ENCODE assay signal across 9 cellular contexts in genomic region chr3:143885803-143886427, GRCh38. TPM values are rescaled to one million over a fixed set of nuclear protein-coding genes. Genes with fewer than 3 reads are reported as not detected.
DNase-seq lines count a peak whose midpoint lies in the region; ATAC-seq and TF ChIP-seq lines count a peak whose summit lies in the region.
"Had no signal": no experiment of that assay in that cellular context is flagged by ENCODE, and none has a peak within 500 bp of the region (broad histone marks: within the 10 kb centered on the region; RNA-seq: fewer than 3 reads in every experiment).

No MANE protein-coding gene starts in this region.

- H3K27ac Mint-ChIP-seq in Caco-2 (ENCODE audit: unreplicated experiment) (no peak overlapping the region), glutamatergic neuron (ENCODE audit: unreplicated experiment) (no peak overlapping the region)
- H3K27ac Mint-ChIP-seq in activated CD4-positive, alpha-beta memory T cell treated with anti-CD3 and anti-CD28 coated beads, Interleukin-2, amount 10 ng/mL, durations not matched to agents 7 days and 5 days = no peak overlapping the region
- H3K27ac Mint-ChIP-seq: activated naive CD4-positive, alpha-beta T cell treated with anti-CD3 and anti-CD28 coated beads, Interleukin-2, amount 50 U/mL, for 24 hours had no signal

- no peak overlapping the region for H2BK5ac ChIP-seq in neuronal stem cell (ENCODE audit: low read length)

- H3K36me3 Mint-ChIP-seq in Caco-2 (ENCODE audit: insufficient read depth, unreplicated experiment) = no peaks in the 10 kb centered on the region
- no peaks in the 10 kb centered on the region for H3K36me3 Mint-ChIP-seq in activated CD4-positive, alpha-beta memory T cell treated with anti-CD3 and anti-CD28 coated beads, Interleukin-2, amount 10 ng/mL, durations not matched to agents 7 days and 5 days (ENCODE audit: low read depth)
- H3K36me3 Mint-ChIP-seq in glutamatergic neuron (ENCODE audit: unreplicated experiment) = no peaks in the 10 kb centered on the region
- H3K36me3 Mint-ChIP-seq: activated naive CD4-positive, alpha-beta T cell treated with anti-CD3 and anti-CD28 coated beads, Interleukin-2, amount 50 U/mL, for 24 hours had no signal

- H2BK12ac ChIP-seq in neuronal stem cell (ENCODE audit: low read length) = no peak overlapping the region

- H3K36me3 ChIP-seq in Caco-2 (ENCODE audit: control insufficient read depth, insufficient read depth, low read length) (no peaks in the 10 kb centered on the region), gastrocnemius medialis (no peaks in the 10 kb centered on the region), neuronal stem cell (replicated peaks in 1 of 2; ENCODE audit: control insufficient read depth in 2 of 2, insufficient read depth in 2 of 2, low read length in 2 of 2) (no peaks in the 10 kb centered on the region)

- H3K27me3 ChIP-seq in Caco-2 (replicated peaks; ENCODE audit: control insufficient read depth, insufficient read depth, low read length) = no peaks in the 10 kb centered on the region
- H3K27me3 ChIP-seq in gastrocnemius medialis = no peaks in the 10 kb centered on the region
- no peaks in the 10 kb centered on the region for H3K27me3 ChIP-seq in neuronal stem cell (ENCODE audit: control insufficient read depth in 3 of 3, insufficient read depth in 3 of 3, low read depth in 1 of 3, low read length in 3 of 3)

- no peak overlapping the region for H3K4me2 ChIP-seq in neuronal stem cell (ENCODE audit: insufficient read depth, low read length, poor library complexity, severe bottlenecking)

- H3K27ac ChIP-seq in gastrocnemius medialis (no peak overlapping the region), neuronal stem cell (replicated peaks; ENCODE audit: low read length) (no peak overlapping the region)

- no peaks in the 10 kb centered on the region for H3K9me3 ChIP-seq in Caco-2
- no peaks in the 10 kb centered on the region for H3K9me3 ChIP-seq in gastrocnemius medialis
- peaks cover 0 to 4% of the 10 kb centered on the region in 2 donors for H3K9me3 ChIP-seq in neuronal stem cell (replicated peaks in 1 of 2; ENCODE audit: control insufficient read depth in 2 of 2, insufficient read depth in 1 of 2, low read depth in 1 of 2, low read length in 2 of 2)

- H3K4me3 Mint-ChIP-seq in Caco-2 (ENCODE audit: unreplicated experiment) = no peak overlapping the region
- no peak overlapping the region for H3K4me3 Mint-ChIP-seq in activated CD4-positive, alpha-beta memory T cell treated with anti-CD3 and anti-CD28 coated beads, Interleukin-2, amount 10 ng/mL, durations not matched to agents 7 days and 5 days
- H3K4me3 Mint-ChIP-seq in glutamatergic neuron (ENCODE audit: unreplicated experiment) = no peak overlapping the region
- H3K4me3 Mint-ChIP-seq: activated naive CD4-positive, alpha-beta T cell treated with anti-CD3 and anti-CD28 coated beads, Interleukin-2, amount 50 U/mL, for 24 hours had no signal

- TF ChIP-seq POLR2A in gastrocnemius medialis (IDR thresholded peaks at IDR 0.05) = no peak

- POLR2A ChIA-PET in Caco-2 (lab: Charles Lee) = no interaction called here
- POLR2A ChIA-PET in activated CD4-positive, alpha-beta memory T cell treated with anti-CD3 and anti-CD28 coated beads, Interleukin-2, amount 10 ng/mL, durations not matched to agents 7 days and 5 days (lab: Charles Lee) = no interaction called here

- H3K79me1 ChIP-seq in neuronal stem cell (ENCODE audit: low read depth, low read length) = no peaks in the 10 kb centered on the region

- H2BK15ac ChIP-seq in neuronal stem cell (ENCODE audit: low read length) = no peak overlapping the region

- in situ Hi-C loops in gastrocnemius medialis (cut with MboI; ENCODE audit: low sequenced_read_pairs in 4 of 4) = loop anchor here in 1 of 4 donors (25.0 kb wide), 1 partner anchor 99 kb away; no protein-coding TSS in a partner anchor

- no CpG with 5 or more reads among the region's 1 CpG for WGBS in neuronal stem cell (ENCODE audit: extremely low coverage in 2 of 2, insufficient read length in 2 of 2, insufficient replicate concordance in 1 of 2), 2 donors

- no peak overlapping the region for H2BK120ac ChIP-seq in neuronal stem cell (ENCODE audit: low read depth, low read length)

- H3K14ac ChIP-seq in neuronal stem cell (ENCODE audit: low read length) = no peak overlapping the region

- BruUV-seq in Caco-2 (replicated peaks; lab: Mats Ljungman, UMichigan) = no TSS peak

- no peak overlapping the region for H4K8ac ChIP-seq in neuronal stem cell (ENCODE audit: low read depth, low read length)

- no peak overlapping the region for H3K23ac ChIP-seq in neuronal stem cell (ENCODE audit: low read depth, low read length, poor library complexity)

- peak; percentile 69 to 81 for TF ChIP-seq CTCF in Caco-2 (IDR thresholded peaks at IDR 0.05; ENCODE audit: insufficient read depth in 1 of 2, low read depth in 1 of 2, low read length in 1 of 2, severe bottlenecking in 1 of 2, unreplicated experiment in 1 of 2)
- peak; percentile 69 for TF ChIP-seq CTCF in glutamatergic neuron (IDR thresholded peaks at IDR 0.05; ENCODE audit: partially characterized antibody, unreplicated experiment)
- TF ChIP-seq CTCF in gastrocnemius medialis (IDR thresholded peaks at IDR 0.05 in 4 of 5, conservative IDR thresholded peaks at IDR 0.05 in 1 of 5) = peak in 4 of 5 experiments; percentile 10 to 54 (median 33)

- H3K9me3 Mint-ChIP-seq in Caco-2 (ENCODE audit: unreplicated experiment) = no peaks in the 10 kb centered on the region
- H3K9me3 Mint-ChIP-seq in activated CD4-positive, alpha-beta memory T cell treated with anti-CD3 and anti-CD28 coated beads, Interleukin-2, amount 10 ng/mL, durations not matched to agents 7 days and 5 days = no peaks in the 10 kb centered on the region
- peaks cover 2% of the 10 kb centered on the region for H3K9me3 Mint-ChIP-seq in glutamatergic neuron (ENCODE audit: unreplicated experiment)
- H3K9me3 Mint-ChIP-seq: activated naive CD4-positive, alpha-beta T cell treated with anti-CD3 and anti-CD28 coated beads, Interleukin-2, amount 50 U/mL, for 24 hours had no signal

- no peak overlapping the region for H2AFZ ChIP-seq in neuronal stem cell (ENCODE audit: low read length)

- no peak overlapping the region for H3K4ac ChIP-seq in neuronal stem cell (ENCODE audit: low read length)

- no peaks in the 10 kb centered on the region for H3K4me1 Mint-ChIP-seq in Caco-2 (ENCODE audit: low read depth, unreplicated experiment)
- H3K4me1 Mint-ChIP-seq in activated CD4-positive, alpha-beta memory T cell treated with anti-CD3 and anti-CD28 coated beads, Interleukin-2, amount 10 ng/mL, durations not matched to agents 7 days and 5 days = no peaks in the 10 kb centered on the region
- peaks cover 4% of the 10 kb centered on the region for H3K4me1 Mint-ChIP-seq in glutamatergic neuron (ENCODE audit: low read depth, unreplicated experiment)
- H3K4me1 Mint-ChIP-seq: activated naive CD4-positive, alpha-beta T cell treated with anti-CD3 and anti-CD28 coated beads, Interleukin-2, amount 50 U/mL, for 24 hours had no signal

- H3K27me3 Mint-ChIP-seq in Caco-2 (ENCODE audit: insufficient read depth, unreplicated experiment) = no peaks in the 10 kb centered on the region
- peaks cover 8% of the 10 kb centered on the region for H3K27me3 Mint-ChIP-seq in activated CD4-positive, alpha-beta memory T cell treated with anti-CD3 and anti-CD28 coated beads, Interleukin-2, amount 10 ng/mL, durations not matched to agents 7 days and 5 days
- no peaks in the 10 kb centered on the region for H3K27me3 Mint-ChIP-seq in glutamatergic neuron (ENCODE audit: unreplicated experiment)

- no peak overlapping the region for H2AK5ac ChIP-seq in neuronal stem cell (ENCODE audit: low read depth, low read length)

- H4K91ac ChIP-seq in neuronal stem cell (ENCODE audit: low read depth, low read length, poor library complexity) = no peak overlapping the region

- H3K4me1 ChIP-seq in Caco-2 (no peaks in the 10 kb centered on the region), gastrocnemius medialis (no peaks in the 10 kb centered on the region), neuronal stem cell (ENCODE audit: control insufficient read depth in 2 of 2, insufficient read depth in 1 of 2, low read depth in 1 of 2, low read length in 2 of 2) (peaks cover 0 to 5% of the 10 kb centered on the region in 2 donors)

- intact Hi-C loops in Caco-2 (cut with micrococcal nuclease; ENCODE audit: unreplicated experiment) (loop anchor here (1.0 kb wide), 1 partner anchor 65 kb away; no protein-coding TSS in a partner anchor), gastrocnemius medialis (cut with DNase I; ENCODE audit: low total_unique reads) (no loop called here)

- peak; percentile 92 for ATAC-seq in GM18858 (IDR thresholded peaks at IDR 0.05; ENCODE audit: unreplicated experiment)
- ATAC-seq in HG02943 (IDR thresholded peaks at IDR 0.05; ENCODE audit: low read depth, unreplicated experiment) = peak; percentile 87
- no peak for ATAC-seq in gastrocnemius medialis

- CTCF ChIA-PET in Caco-2 (lab: Charles Lee) = interaction anchor here (0.6 kb wide), 1 partner anchor 91 kb away, joined by 5 read pairs; no protein-coding TSS in a partner anchor
- CTCF ChIA-PET in activated CD4-positive, alpha-beta memory T cell treated with anti-CD3 and anti-CD28 coated beads, Interleukin-2, amount 10 ng/mL, durations not matched to agents 7 days and 5 days (lab: Charles Lee) = interaction anchor here (0.8 to 2.9 kb wide), 12 partner anchors 9 to 1882 kb away, joined by 3 to 15 read pairs (median 4); partner anchors contain the start of gene DIPK2A

- DNase-seq in Caco-2 = peak in 1 of 2 experiments; percentile 41
- DNase-seq in NCI-H2029 (lab: John Stamatoyannopoulos, UW) = peak; percentile 14
- DNase-seq in activated CD4-positive, alpha-beta memory T cell treated with anti-CD3 and anti-CD28 coated beads, Interleukin-2, amount 10 ng/mL, durations not matched to agents 7 days and 5 days = peak; percentile 28
- DNase-seq in glutamatergic neuron = no peak
- DNase-seq in gastrocnemius medialis = no peak
- DNase-seq in neuronal stem cell (ENCODE audit: low spot score) = no peak

- no peak overlapping the region for H3K18ac ChIP-seq in neuronal stem cell (ENCODE audit: low read length)

- H3K4me3 ChIP-seq in Caco-2 (ENCODE audit: low read depth, low read length) (no peak overlapping the region), gastrocnemius medialis (no peak overlapping the region), neuronal stem cell (ENCODE audit: low read length in 2 of 2) (no peak overlapping the region)

- no peak overlapping the region for H3K9ac ChIP-seq in neuronal stem cell (ENCODE audit: low read depth, low read length, poor library complexity)

RNA-seq across cellular contexts. Expression of gene SLC9A9, which starts 37.6 kb away (rescaled TPM):
- not detected in 2 replicates for total RNA-seq in Caco-2 (2022)
- total RNA-seq in activated CD4-positive, alpha-beta memory T cell treated with anti-CD3 and anti-CD28 coated beads, Interleukin-2, amount 10 ng/mL, durations not matched to agents 7 days and 5 days = 10 to 100 TPM; 16.9 to 18.5 TPM
- total RNA-seq in glutamatergic neuron (ENCODE audit: unreplicated experiment) = 11.4 TPM
- 1 to 10 TPM; 1.7 to 8.2 (median 3.6) TPM for total RNA-seq in gastrocnemius medialis
- 0.52 TPM for polyA plus RNA-seq in neuronal stem cell (2013, experiment 1 of 2)
- 0.51 TPM for polyA plus RNA-seq in neuronal stem cell (2013, experiment 2 of 2)

Comparison
In these comparisons a context has a peak if more than half of its experiments do, and no peak if none do; other contexts are left out.
1. DNase-seq: peak in NCI-H2029 (single experiment) and activated CD4-positive, alpha-beta memory T cell treated with anti-CD3 and anti-CD28 coated beads, Interleukin-2, amount 10 ng/mL, durations not matched to agents 7 days and 5 days (single experiment); none in glutamatergic neuron (single experiment), gastrocnemius medialis (0 of 2) and neuronal stem cell (single experiment).
2. ATAC-seq: peak in GM18858 (single experiment) and HG02943 (single experiment); none in gastrocnemius medialis (0 of 2).
3. Peak in every context shown above with its lines, with median percentiles within 50 percentile points of each other: CTCF ChIP-seq.